In genomic region chr7:30434140-30434799, GRCh38 we compare ENCODE assay signal across 15 cellular contexts. TPM values are rescaled to one million over a fixed set of nuclear protein-coding genes. Genes with fewer than 3 reads are reported as not detected.
DNase-seq lines count a peak whose midpoint lies in the region; ATAC-seq, FAIRE-seq and TF ChIP-seq lines count a peak whose summit lies in the region.
"Had no signal": no experiment of that assay in that cellular context is flagged by ENCODE, and none has a peak within 500 bp of the region (broad histone marks: within the 10 kb centered on the region; RNA-seq: fewer than 3 reads in every experiment).

No MANE protein-coding gene starts in this region.

- DNase-seq in DMS53 (lab: John Stamatoyannopoulos, UW) (peak; percentile 93), NCI-H69 (lab: John Stamatoyannopoulos, UW) (peak; percentile 12), kidney (peak; percentile 8), HT-29 (ENCODE audit: low spot score) (no peak), SHP77 (lab: John Stamatoyannopoulos, UW) (no peak), HTR-8/SVneo (ENCODE audit: insufficient read length, low spot score) (no peak)
- DNase-seq: activated naive CD8-positive, alpha-beta T cell treated with anti-CD3 and anti-CD28 coated beads, Interleukin-2, amount 50 U/mL, for 24 hours; foreskin melanocyte; NCI-H82; nephron progenitor cell; T-cell had no signal

- peaks cover 2 to 8% of the 10 kb centered on the region in 2 donors for H3K36me3 ChIP-seq in kidney (ENCODE audit: control insufficient read depth in 1 of 2, insufficient read depth in 2 of 2, low read length in 2 of 2)

- intact Hi-C loops in kidney (cut with DNase I): no loop called here

- no peak overlapping the region for H3K27ac ChIP-seq in kidney (ENCODE audit: low read depth in 2 of 2, low read length in 2 of 2)

- H3K4me3 ChIP-seq in kidney (ENCODE audit: low read length in 2 of 2): no peak overlapping the region
- H3K4me3 ChIP-seq: skin epidermis, vagina had no signal

- no peaks in the 10 kb centered on the region for H3K9me3 ChIP-seq in kidney (ENCODE audit: control insufficient read depth in 1 of 2, low read length in 2 of 2)
- H3K9me3 ChIP-seq: vagina had no signal

- no peak for TF ChIP-seq CTCF in kidney (IDR thresholded peaks at IDR 0.05; ENCODE audit: borderline replicate concordance, extremely low read depth, insufficient read depth)

- no peak for TF ChIP-seq POLR2A in GM18505 (IDR thresholded peaks at IDR 0.05; ENCODE audit: borderline replicate concordance, extremely low read depth, insufficient read depth, insufficient read length)

- FAIRE-seq in kidney (lab: Jason Lieb, UNC) (no peak), HTR-8/SVneo (lab: Jason Lieb, UNC) (no peak)

- ATAC-seq in GM21529 (IDR thresholded peaks at IDR 0.05; ENCODE audit: unreplicated experiment) (peak; percentile 57), GM18505 (IDR thresholded peaks at IDR 0.05; ENCODE audit: unreplicated experiment) (no peak)
- ATAC-seq: activated naive CD8-positive, alpha-beta T cell treated with anti-CD3 and anti-CD28 coated beads, Interleukin-2, amount 50 U/mL, for 24 hours; T-cell had no signal

- H3K4me1 ChIP-seq in kidney (ENCODE audit: control insufficient read depth in 1 of 2, insufficient read depth in 1 of 2, low read depth in 1 of 2, low read length in 2 of 2): peaks cover 13 to 25% of the 10 kb centered on the region in 2 donors

- H3K9ac ChIP-seq in kidney (ENCODE audit: low read length in 2 of 2): no peak overlapping the region

RNA-seq across cellular contexts. Expression of gene NOD1, which starts 44.3 kb away (rescaled TPM):
- 15.6 TPM for total RNA-seq in kidney
- polyA plus RNA-seq in kidney (ENCODE audit: insufficient read depth, low read depth, low replicate concordance): 3.8 TPM
- total RNA-seq in HT-29 (2014; rRNA removed; shearing (Covaris generic)): 5.5 and 6.2 TPM in 2 replicates

Comparison
In these comparisons a context has a peak if more than half of its experiments do, and no peak if none do; other contexts are left out.
1. DNase-seq: peak in DMS53 (single experiment), NCI-H69 (single experiment) and kidney (single experiment); none in HT-29 (single experiment), SHP77 (0 of 2) and HTR-8/SVneo (single experiment).